In the genomic region with DNA sequence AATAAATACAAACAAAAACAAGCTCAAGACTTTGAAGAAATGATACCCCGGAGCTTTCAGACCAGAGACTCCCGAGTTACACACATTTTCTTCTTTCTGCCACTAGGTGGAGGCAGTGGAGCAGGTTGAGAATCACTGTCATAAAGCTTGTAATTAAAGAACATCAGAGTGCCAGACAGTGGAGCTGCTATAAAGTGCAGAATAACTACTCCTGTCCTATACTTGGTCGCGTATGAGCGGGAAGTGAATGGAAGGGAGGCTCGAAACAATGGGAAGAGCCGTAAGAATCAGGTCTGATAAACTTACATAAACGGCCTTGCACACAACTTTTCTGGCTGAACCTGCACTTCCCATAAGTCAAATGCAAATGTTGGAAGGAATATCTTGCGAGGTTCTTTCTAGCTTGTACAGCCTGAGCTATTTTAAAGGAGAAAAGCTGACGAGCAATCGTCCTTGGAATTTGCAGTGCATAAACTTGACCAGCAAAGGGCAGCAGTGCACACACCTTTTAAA, we compare ENCODE assay signal across 8 cellular contexts.
A peak's percentile ranks its signal among the peaks of the same experiment; 100 is the strongest.
DNase-seq lines count a peak whose midpoint lies in the region; ATAC-seq lines count a peak whose summit lies in the region.

No MANE protein-coding gene starts in this region.

- H3K27ac ChIP-seq in skeletal muscle tissue (ENCODE audit: low read depth, low read length): no peak overlapping the region
- no peak overlapping the region for H3K27ac ChIP-seq in Karpas-422 (ENCODE audit: low read length)

- DNase-seq in activated CD4-positive, alpha-beta T cell treated with anti-CD3 and anti-CD28 coated beads for 48 hours: peak; percentile 37
- DNase-seq in activated CD4-positive, alpha-beta T cell treated with anti-CD3 and anti-CD28 coated beads for 1 hour: no peak
- DNase-seq in NCI-H748 (lab: John Stamatoyannopoulos, UW; ENCODE audit: unreplicated experiment) (peak; percentile 77), amniotic epithelial cell (ENCODE audit: low read depth) (peak; percentile 41), hepatic stellate cell (ENCODE audit: low spot score) (peak; percentile 22), Karpas-422 (no peak)

- H3K4me2 ChIP-seq in Karpas-422 (ENCODE audit: low read depth, low read length, poor library complexity, severe bottlenecking): no peak overlapping the region

- peak overlapping the region in 2 of 3 donors; percentile 4 to 42 for H3K9ac ChIP-seq in skeletal muscle tissue (ENCODE audit: low read depth in 1 of 3, low read length in 3 of 3)
- no peak overlapping the region for H3K9ac ChIP-seq in Karpas-422 (ENCODE audit: low read length)

- H3K4me1 ChIP-seq in skeletal muscle tissue (ENCODE audit: control insufficient read depth in 3 of 3, insufficient read depth in 3 of 3, low read length in 3 of 3) (peaks cover 0 to 3% (median 0%) of the 10 kb centered on the region in 3 donors), Karpas-422 (ENCODE audit: low read length) (no peaks in the 10 kb centered on the region)

- H2AFZ ChIP-seq in Karpas-422 (ENCODE audit: low read length): no peak overlapping the region

- ATAC-seq in HG03097 (IDR thresholded peaks at IDR 0.05; ENCODE audit: low FRiP score, unreplicated experiment): peak; percentile 62

- H3K9me3 ChIP-seq in skeletal muscle tissue (ENCODE audit: control insufficient read depth in 3 of 3, low read length in 3 of 3) (no peaks in the 10 kb centered on the region), Karpas-422 (ENCODE audit: low read length) (no peaks in the 10 kb centered on the region)

- no peaks in the 10 kb centered on the region for H4K20me1 ChIP-seq in Karpas-422 (ENCODE audit: insufficient read depth, low read depth, low read length)

- H3K36me3 ChIP-seq in skeletal muscle tissue (ENCODE audit: control insufficient read depth in 3 of 3, insufficient read depth in 3 of 3, low read length in 3 of 3) (no peaks in the 10 kb centered on the region), Karpas-422 (ENCODE audit: insufficient read depth, low read length) (no peaks in the 10 kb centered on the region)

- H3K79me2 ChIP-seq in Karpas-422 (ENCODE audit: low read length): no peaks in the 10 kb centered on the region

- H3K4me3 ChIP-seq in skeletal muscle tissue (ENCODE audit: low read length in 3 of 3) (peak overlapping the region in 2 of 3 donors; percentile 15 to 49), Karpas-422 (ENCODE audit: low read length) (no peak overlapping the region)

- H3K9me2 ChIP-seq in Karpas-422 (replicated peaks; ENCODE audit: insufficient read depth, low read length): no peaks in the 10 kb centered on the region

- H3K27me3 ChIP-seq in skeletal muscle tissue (ENCODE audit: control insufficient read depth in 3 of 3, insufficient read depth in 3 of 3, low read length in 3 of 3) (peaks cover 0 to 2% (median 0%) of the 10 kb centered on the region in 3 donors), Karpas-422 (ENCODE audit: low read length) (no peaks in the 10 kb centered on the region)

Comparison
In these comparisons a context has a peak if more than half of its experiments do, and no peak if none do; other contexts are left out.
1. DNase-seq: peak in activated CD4-positive, alpha-beta T cell treated with anti-CD3 and anti-CD28 coated beads for 48 hours (single experiment), NCI-H748 (single experiment), amniotic epithelial cell (single experiment) and hepatic stellate cell (single experiment); none in activated CD4-positive, alpha-beta T cell treated with anti-CD3 and anti-CD28 coated beads for 1 hour (single experiment) and Karpas-422 (single experiment).